1 cellular context compared by ENCODE assay signal in genomic region chr12:94145231-94145979, GRCh38.
TF ChIP-seq lines count a peak whose summit lies in the region.

No MANE protein-coding gene starts in this region.

TF ChIP-seq in GM23338, 12 proteins besides CTCF, POLR2A, EP300 and RAD21 (continued from another document):
- TF ChIP-seq ZNF462 (CRISPR knock-in tag; IDR thresholded peaks at IDR 0.05) (no peak), ZNF114 (CRISPR knock-in tag; IDR thresholded peaks at IDR 0.05) (no peak), EZH2phosphoT487 (IDR thresholded peaks at IDR 0.05; ENCODE audit: unreplicated experiment) (no peak), NANOG (IDR thresholded peaks at IDR 0.05; ENCODE audit: borderline replicate concordance) (no peak), JUNB (IDR thresholded peaks at IDR 0.05; ENCODE audit: unreplicated experiment) (no peak)
